ENCODE assay signal across 8 cellular contexts in the genomic region with DNA sequence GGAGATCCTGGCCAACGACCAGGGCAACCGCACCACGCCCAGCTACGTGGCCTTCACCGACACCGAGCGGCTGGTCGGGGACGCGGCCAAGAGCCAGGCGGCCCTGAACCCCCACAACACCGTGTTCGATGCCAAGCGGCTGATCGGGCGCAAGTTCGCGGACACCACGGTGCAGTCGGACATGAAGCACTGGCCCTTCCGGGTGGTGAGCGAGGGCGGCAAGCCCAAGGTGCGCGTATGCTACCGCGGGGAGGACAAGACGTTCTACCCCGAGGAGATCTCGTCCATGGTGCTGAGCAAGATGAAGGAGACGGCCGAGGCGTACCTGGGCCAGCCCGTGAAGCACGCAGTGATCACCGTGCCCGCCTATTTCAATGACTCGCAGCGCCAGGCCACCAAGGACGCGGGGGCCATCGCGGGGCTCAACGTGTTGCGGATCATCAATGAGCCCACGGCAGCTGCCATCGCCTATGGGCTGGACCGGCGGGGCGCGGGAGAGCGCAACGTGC. TPM values are rescaled to one million over a fixed set of nuclear protein-coding genes. Genes with fewer than 3 reads are reported as not detected.
DNase-seq lines count a peak whose midpoint lies in the region; ATAC-seq and TF ChIP-seq lines count a peak whose summit lies in the region.
"Not testable (repeated sequence)": the region's sequence is repeated elsewhere in the genome, so short reads cannot be mapped to it uniquely, and the experiment has no call there.

No MANE protein-coding gene starts in this region.

- not testable (repeated sequence) for H3K27me3 ChIP-seq in gastroesophageal sphincter; muscle layer of colon (ENCODE audit: control insufficient read depth in 1 of 2, insufficient read depth in 2 of 2, low read length in 2 of 2)

- H3K4me1 ChIP-seq in gastroesophageal sphincter; muscle layer of colon (ENCODE audit: insufficient read depth, low read length): not testable (repeated sequence)

- not testable (repeated sequence) for TF ChIP-seq POLR2A in gastroesophageal sphincter (IDR thresholded peaks at IDR 0.05)

- TF ChIP-seq CTCF in CD14-positive monocyte (IDR thresholded peaks at IDR 0.05); astrocyte of the spinal cord (IDR thresholded peaks at IDR 0.05; ENCODE audit: low read depth, low read length); gastroesophageal sphincter (IDR thresholded peaks at IDR 0.05): not testable (repeated sequence)

- in situ Hi-C loops in astrocyte of the spinal cord (cut with HindIII; ENCODE audit: low sequenced_read_pairs), result not testable (repeated sequence)

- H3K36me3 ChIP-seq in gastroesophageal sphincter; muscle layer of colon (ENCODE audit: insufficient read depth, low read length): not testable (repeated sequence)

- H3K27ac Mint-ChIP-seq in CD14-positive monocyte (peak overlapping the region; percentile 46 to 86 (median 77)), T-cell (peak overlapping the region in 1 of 2 donors; percentile 44)
- not testable (repeated sequence) for H3K27ac Mint-ChIP-seq in stimulated activated memory B cell treated with anti-CD40 and anti-IgM and Interleukin-4, amounts not matched to agents 10 μg/mL and 1 μg/mL and 100 μg/mL, for 72 hours

- H3K9ac ChIP-seq in muscle layer of colon (ENCODE audit: low read length), result not testable (repeated sequence)

- WGBS in gastroesophageal sphincter (ENCODE audit: low coverage in 1 of 2), 2 donors, result no CpG with 5 or more reads among the region's 53 CpGs

- H3K4me1 Mint-ChIP-seq in CD14-positive monocyte, result peaks cover 55% of the 10 kb centered on the region
- H3K4me1 Mint-ChIP-seq in T-cell, result peaks cover 7 to 13% (median 8%) of the 10 kb centered on the region in 3 donors
- not testable (repeated sequence) for H3K4me1 Mint-ChIP-seq in stimulated activated memory B cell treated with anti-CD40 and anti-IgM and Interleukin-4, amounts not matched to agents 10 μg/mL and 1 μg/mL and 100 μg/mL, for 72 hours

- not testable (repeated sequence) for DNase-seq in CD14-positive monocyte (ENCODE audit: low spot score); astrocyte of the spinal cord (ENCODE audit: low read depth, low spot score)
- DNase-seq in T-cell, result peak in 2 of 34 experiments; percentile 15 to 21

- POLR2A ChIA-PET in T-cell (lab: Charles Lee), result not testable (repeated sequence)

- not testable (repeated sequence) for H3K27me3 Mint-ChIP-seq in CD14-positive monocyte (ENCODE audit: low read depth in 3 of 3); T-cell; stimulated activated memory B cell treated with anti-CD40 and anti-IgM and Interleukin-4, amounts not matched to agents 10 μg/mL and 1 μg/mL and 100 μg/mL, for 72 hours

- peak overlapping the region; percentile 29 for H3K4me3 ChIP-seq in astrocyte of the spinal cord (ENCODE audit: low read depth, low read length)
- peak overlapping the region; percentile 17 to 74 for H3K4me3 ChIP-seq in gastroesophageal sphincter
- H3K4me3 ChIP-seq in muscle layer of colon (ENCODE audit: low read depth in 1 of 2, low read length in 2 of 2), result peak overlapping the region; percentile 57 to 74

- intact Hi-C loops in CD14-positive monocyte (cut with micrococcal nuclease), result not testable (repeated sequence)

- CTCF ChIA-PET in T-cell (lab: Charles Lee), result not testable (repeated sequence)

- TF ChIP-seq EP300 in gastroesophageal sphincter (IDR thresholded peaks at IDR 0.05), result not testable (repeated sequence)

- H3K27ac ChIP-seq in gastroesophageal sphincter, result peak overlapping the region in 3 of 4 donors; percentile 80 to 89 (median 85)
- H3K27ac ChIP-seq in muscle layer of colon (ENCODE audit: low read depth, low read length), result not testable (repeated sequence)

- H3K9me3 ChIP-seq in gastroesophageal sphincter; muscle layer of colon (ENCODE audit: low read length): not testable (repeated sequence)

- H3K36me3 Mint-ChIP-seq in CD14-positive monocyte, result peaks cover 44 to 55% of the 10 kb centered on the region in 2 donors
- not testable (repeated sequence) for H3K36me3 Mint-ChIP-seq in T-cell; stimulated activated memory B cell treated with anti-CD40 and anti-IgM and Interleukin-4, amounts not matched to agents 10 μg/mL and 1 μg/mL and 100 μg/mL, for 72 hours

- H3K4me3 Mint-ChIP-seq in CD14-positive monocyte (peak overlapping the region; percentile 86 to 90), T-cell (peak overlapping the region; percentile 80 to 88 (median 82))
- peak overlapping the region; percentile 75 for H3K4me3 Mint-ChIP-seq in stimulated activated memory B cell treated with anti-CD40 and anti-IgM and Interleukin-4, amounts not matched to agents 10 μg/mL and 1 μg/mL and 100 μg/mL, for 72 hours

- ATAC-seq in GM19455 (IDR thresholded peaks at IDR 0.05; ENCODE audit: unreplicated experiment) (peak; percentile 28), HG03135 (IDR thresholded peaks at IDR 0.05; ENCODE audit: unreplicated experiment) (peak; percentile 15), T-cell (replicated peaks in 1 of 4) (peak; percentile 18 to 31 (median 24)), gastroesophageal sphincter (peak; percentile 31)
- ATAC-seq in stimulated activated memory B cell treated with anti-CD40 and anti-IgM and Interleukin-4, amounts not matched to agents 10 μg/mL and 1 μg/mL and 100 μg/mL, for 72 hours, result peak; percentile 4

- H3K9me3 Mint-ChIP-seq in CD14-positive monocyte; T-cell; stimulated activated memory B cell treated with anti-CD40 and anti-IgM and Interleukin-4, amounts not matched to agents 10 μg/mL and 1 μg/mL and 100 μg/mL, for 72 hours: not testable (repeated sequence)

RNA-seq across cellular contexts. Expression of gene HSPA6, which starts 0.5 kb away (rescaled TPM):
- polyA plus RNA-seq in CD14-positive monocyte, result 10 to 100 TPM in 1 of 2 donors, 1 to 10 TPM in 1; 3.4 to 19.3 TPM
- 10 to 100 TPM in 1 of 5 donors, 1 to 10 TPM in 2, under 1 TPM in 1, not detected in 1; 0.30 to 22.7 (median 5.7) TPM for total RNA-seq in T-cell
- total RNA-seq in gastroesophageal sphincter, result 1 to 10 TPM; 1.2 to 6.6 (median 2.0) TPM

RNA-seq across cellular contexts. Expression of gene FCGR2A, which starts 19.5 kb away (rescaled TPM):
- 100 to 1,000 TPM; 281 to 588 TPM for polyA plus RNA-seq in CD14-positive monocyte
- under 1 TPM; 0.49 to 0.80 (median 0.72) TPM for total RNA-seq in T-cell
- 10 to 100 TPM; 16.3 to 74.1 (median 40.1) TPM for total RNA-seq in gastroesophageal sphincter

RNA-seq across cellular contexts. Expression of gene FCGR3A, which starts 24.8 kb away (rescaled TPM):
- polyA plus RNA-seq in CD14-positive monocyte, result 100 to 1,000 TPM in 1 of 2 donors, 10 to 100 TPM in 1; 35.9 to 131 TPM
- 10 to 100 TPM in 1 of 5 donors, 1 to 10 TPM in 4; 3.8 to 43.9 (median 4.9) TPM for total RNA-seq in T-cell
- total RNA-seq in gastroesophageal sphincter, result 10 to 100 TPM in 2 of 4 donors, 1 to 10 TPM in 2; 3.7 to 23.5 (median 10.8) TPM

Comparison
In these comparisons a context has a peak if more than half of its experiments do, and no peak if none do; other contexts are left out.
1. RNA of gene FCGR2A, which starts 19.5 kb away (total RNA-seq): 16.3 to 74.1 TPM in gastroesophageal sphincter; 0.49 to 0.80 TPM in T-cell; every median in the first group is over 4 times any median in the second.
2. Peak in every context shown above with its lines, with median percentiles within 50 percentile points of each other: H3K4me3 Mint-ChIP-seq, ATAC-seq and H3K4me3 ChIP-seq.